8 cellular contexts compared by ENCODE assay signal in the genomic region with DNA sequence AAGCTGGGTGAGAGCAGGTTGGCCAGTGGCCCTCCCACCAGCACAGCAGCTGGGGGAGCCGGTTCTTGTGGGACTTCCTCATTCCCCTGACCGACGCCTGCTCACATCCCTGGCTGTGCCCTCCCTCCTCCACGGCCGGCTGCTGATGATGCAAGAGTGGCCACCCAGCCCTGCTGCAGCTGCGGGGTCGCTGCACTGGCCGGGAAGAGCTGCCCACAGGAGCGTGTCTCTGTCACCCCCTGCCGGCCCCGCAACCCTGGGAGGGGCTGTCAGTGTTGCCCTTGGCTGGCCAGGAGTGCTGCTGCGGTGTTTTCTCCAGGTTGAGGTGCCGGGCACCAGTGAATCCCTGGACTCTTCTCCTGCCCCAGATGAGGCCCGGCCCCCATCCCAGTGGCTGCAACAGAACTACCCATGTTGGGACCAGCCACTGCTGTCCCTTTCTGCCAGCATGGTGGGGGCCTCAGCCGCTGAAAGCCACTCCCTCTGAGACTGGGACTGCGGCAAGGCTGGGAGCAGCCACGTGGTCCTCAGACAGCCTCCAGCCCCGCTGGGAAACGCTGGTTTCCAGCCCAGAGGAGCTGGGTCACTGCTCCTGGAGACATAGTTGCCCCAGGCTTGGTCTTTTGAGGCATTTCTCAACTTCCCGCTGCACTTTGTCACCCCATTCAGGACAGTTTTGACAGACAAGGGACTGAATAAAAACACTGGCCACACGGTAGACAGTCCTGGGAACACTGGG. TPM values are rescaled to one million over a fixed set of nuclear protein-coding genes. Genes with fewer than 3 reads are reported as not detected.
A peak's percentile ranks its signal among the peaks of the same experiment; 100 is the strongest.
DNase-seq lines count a peak whose midpoint lies in the region; ATAC-seq lines count a peak whose summit lies in the region.

No MANE protein-coding gene starts in this region.

- no peak overlapping the region for H3K27ac Mint-ChIP-seq in activated naive CD8-positive, alpha-beta T cell treated with anti-CD3 and anti-CD28 coated beads, Interleukin-2, amount 50 U/mL, for 24 hours
- H3K27ac Mint-ChIP-seq in activated naive CD4-positive, alpha-beta T cell treated with anti-CD3 and anti-CD28 coated beads, Interleukin-2, amount 50 U/mL, for 72 hours, result no peak overlapping the region

- peak overlapping the region; percentile 52 for H3K4me3 Mint-ChIP-seq in activated naive CD8-positive, alpha-beta T cell treated with anti-CD3 and anti-CD28 coated beads, Interleukin-2, amount 50 U/mL, for 24 hours

- peaks cover 3% of the 10 kb centered on the region for H3K4me1 Mint-ChIP-seq in activated naive CD8-positive, alpha-beta T cell treated with anti-CD3 and anti-CD28 coated beads, Interleukin-2, amount 50 U/mL, for 24 hours

- H3K9me3 Mint-ChIP-seq in activated naive CD8-positive, alpha-beta T cell treated with anti-CD3 and anti-CD28 coated beads, Interleukin-2, amount 50 U/mL, for 24 hours, result no peaks in the 10 kb centered on the region
- H3K9me3 Mint-ChIP-seq in activated naive CD4-positive, alpha-beta T cell treated with anti-CD3 and anti-CD28 coated beads, Interleukin-2, amount 50 U/mL, for 72 hours, result no peaks in the 10 kb centered on the region

- peaks cover 2% of the 10 kb centered on the region for H3K36me3 Mint-ChIP-seq in activated naive CD8-positive, alpha-beta T cell treated with anti-CD3 and anti-CD28 coated beads, Interleukin-2, amount 50 U/mL, for 24 hours (ENCODE audit: low read depth)
- H3K36me3 Mint-ChIP-seq in activated naive CD4-positive, alpha-beta T cell treated with anti-CD3 and anti-CD28 coated beads, Interleukin-2, amount 50 U/mL, for 72 hours, result no peaks in the 10 kb centered on the region

- in situ Hi-C loops in Caki2 (cut with HindIII; ENCODE audit: low pct_unique_long_range_greater_than_20kb, low sequenced_read_pairs), result no loop called here

- DNase-seq in Caki2 (ENCODE audit: low read depth), result peak; percentile 93
- DNase-seq in Kasumi-1 (lab: John Stamatoyannopoulos, UW), result peak; percentile 74 to 79
- DNase-seq in activated naive CD8-positive, alpha-beta T cell treated with anti-CD3 and anti-CD28 coated beads, Interleukin-2, amount 50 U/mL, for 24 hours, result peak; percentile 20
- DNase-seq in iPS-NIHi11 (ENCODE audit: low spot score), result peak; percentile 76
- DNase-seq in smooth muscle cell of the brain vasculature (ENCODE audit: low read depth, low spot score), result peak; percentile 43
- DNase-seq in activated naive CD4-positive, alpha-beta T cell treated with anti-CD3 and anti-CD28 coated beads, Interleukin-2, amount 50 U/mL, for 72 hours (ENCODE audit: low spot score in 2 of 2), result no peak
- DNase-seq in NCI-H1436 (lab: John Stamatoyannopoulos, UW), result no peak
- no peak for DNase-seq in activated naive CD4-positive, alpha-beta T cell (lab: John Stamatoyannopoulos, UW)

- ATAC-seq in activated naive CD8-positive, alpha-beta T cell treated with anti-CD3 and anti-CD28 coated beads, Interleukin-2, amount 50 U/mL, for 24 hours, result no peak
- no peak for ATAC-seq in activated naive CD4-positive, alpha-beta T cell treated with anti-CD3 and anti-CD28 coated beads, Interleukin-2, amount 50 U/mL, for 72 hours

- H3K27me3 Mint-ChIP-seq in activated naive CD8-positive, alpha-beta T cell treated with anti-CD3 and anti-CD28 coated beads, Interleukin-2, amount 50 U/mL, for 24 hours, result no peaks in the 10 kb centered on the region

RNA-seq across cellular contexts. Expression of gene CARD9, which starts 0.7 kb away (rescaled TPM):
- 2.7 and 2.9 TPM in 2 replicates for total RNA-seq in Caki2 (2014; rRNA removed; shearing (Covaris generic); ENCODE audit: low replicate concordance)
- total RNA-seq in activated naive CD4-positive, alpha-beta T cell treated with anti-CD3 and anti-CD28 coated beads, Interleukin-2, amount 50 U/mL, for 72 hours, result 1 to 10 TPM; 1.3 to 1.7 TPM

RNA-seq across cellular contexts. Expression of gene DNLZ, which starts 9.2 kb away (rescaled TPM):
- total RNA-seq in Caki2 (2014; rRNA removed; shearing (Covaris generic); ENCODE audit: low replicate concordance), result 26.9 and 37.8 TPM in 2 replicates
- 10 to 100 TPM; 10.6 to 15.6 TPM for total RNA-seq in activated naive CD4-positive, alpha-beta T cell treated with anti-CD3 and anti-CD28 coated beads, Interleukin-2, amount 50 U/mL, for 72 hours

RNA-seq across cellular contexts. Expression of gene SNAPC4, which starts 27.2 kb away (rescaled TPM):
- total RNA-seq in Caki2 (2014; rRNA removed; shearing (Covaris generic); ENCODE audit: low replicate concordance), result 2.2 and 5.6 TPM in 2 replicates
- total RNA-seq in activated naive CD4-positive, alpha-beta T cell treated with anti-CD3 and anti-CD28 coated beads, Interleukin-2, amount 50 U/mL, for 72 hours, result 10 to 100 TPM; 12.5 to 16.7 TPM

RNA-seq across cellular contexts. Expression of gene ENTR1, which starts 37.7 kb away (rescaled TPM):
- total RNA-seq in Caki2 (2014; rRNA removed; shearing (Covaris generic); ENCODE audit: low replicate concordance), result 58.2 and 79.3 TPM in 2 replicates
- total RNA-seq in activated naive CD4-positive, alpha-beta T cell treated with anti-CD3 and anti-CD28 coated beads, Interleukin-2, amount 50 U/mL, for 72 hours, result 10 to 100 TPM; 52.2 to 75.4 TPM

RNA-seq across cellular contexts. Expression of gene PMPCA, which starts 37.7 kb away (rescaled TPM):
- 41.4 and 43.5 TPM in 2 replicates for total RNA-seq in Caki2 (2014; rRNA removed; shearing (Covaris generic); ENCODE audit: low replicate concordance)
- 100 to 1,000 TPM in 1 of 2 donors, 10 to 100 TPM in 1; 94.1 to 110 TPM for total RNA-seq in activated naive CD4-positive, alpha-beta T cell treated with anti-CD3 and anti-CD28 coated beads, Interleukin-2, amount 50 U/mL, for 72 hours

Comparison
In these comparisons a context has a peak if more than half of its experiments do, and no peak if none do; other contexts are left out.
1. DNase-seq: peak in Caki2 (single experiment), Kasumi-1 (2 of 2), activated naive CD8-positive, alpha-beta T cell treated with anti-CD3 and anti-CD28 coated beads, Interleukin-2, amount 50 U/mL, for 24 hours (single experiment), iPS-NIHi11 (single experiment) and smooth muscle cell of the brain vasculature (single experiment); none in activated naive CD4-positive, alpha-beta T cell treated with anti-CD3 and anti-CD28 coated beads, Interleukin-2, amount 50 U/mL, for 72 hours (0 of 2), NCI-H1436 (single experiment) and activated naive CD4-positive, alpha-beta T cell (0 of 4).